Comparison of ENCODE assay signal across 11 cellular contexts in the genomic region with DNA sequence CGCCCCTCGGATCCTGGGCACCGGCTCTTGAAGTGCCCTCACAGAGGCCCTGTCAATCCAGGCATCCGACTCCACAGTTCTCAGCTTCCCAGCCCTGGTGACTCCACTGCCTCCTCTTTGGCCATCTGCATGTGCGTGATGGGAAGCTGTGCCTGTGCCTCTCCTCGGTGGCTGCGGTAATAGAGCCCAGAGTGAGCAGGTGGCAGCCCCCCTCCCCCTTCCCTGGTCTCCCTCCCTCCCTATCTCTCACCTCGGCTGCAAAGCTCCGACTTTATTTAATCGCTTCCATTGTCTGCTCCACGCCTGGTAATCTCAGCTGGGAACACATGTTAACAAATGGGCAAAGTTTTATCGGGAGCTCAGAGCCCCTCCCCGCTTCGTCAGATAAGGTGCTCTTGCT.
DNase-seq lines count a peak whose midpoint lies in the region; ATAC-seq lines count a peak whose summit lies in the region.
"Had no signal": no experiment of that assay in that cellular context is flagged by ENCODE, and none has a peak within 500 bp of the region (broad histone marks: within the 10 kb centered on the region; RNA-seq: fewer than 3 reads in every experiment).

No MANE protein-coding gene starts in this region.

- in situ Hi-C loops in G401 (cut with HindIII; ENCODE audit: low sequenced_read_pairs) = no loop called here

- no peak for ATAC-seq in HG03342 (IDR thresholded peaks at IDR 0.05; ENCODE audit: unreplicated experiment)
- ATAC-seq: activated CD8-positive, alpha-beta T cell treated with anti-CD3 and anti-CD28 coated beads, Interleukin-2, amount 10 ng/mL, durations not matched to agents 7 days and 5 days; lower lobe of right lung; naive thymus-derived CD8-positive, alpha-beta T cell had no signal

- peak; percentile 84 for DNase-seq in G401 (ENCODE audit: low spot score)
- peak; percentile 30 for DNase-seq in NCI-H2029 treated with DMSO at 0.1 percent for 48 hours (lab: John Stamatoyannopoulos, UW)
- peak; percentile 46 for DNase-seq in NCI-H748 treated with DMSO at 0.1 percent for 48 hours (lab: John Stamatoyannopoulos, UW)
- DNase-seq in iPS-NIHi7 (ENCODE audit: extremely low spot score) = peak; percentile 46
- DNase-seq in glomerular visceral epithelial cell (ENCODE audit: extremely low spot score) = no peak
- no peak for DNase-seq in AML-193 (lab: John Stamatoyannopoulos, UW)
- DNase-seq: activated CD8-positive, alpha-beta T cell treated with anti-CD3 and anti-CD28 coated beads, Interleukin-2, amount 10 ng/mL, durations not matched to agents 7 days and 5 days; DMS79; lower lobe of right lung; naive thymus-derived CD8-positive, alpha-beta T cell had no signal

Comparison
In these comparisons a context has a peak if more than half of its experiments do, and no peak if none do; other contexts are left out.
1. DNase-seq: peak in G401 (single experiment), NCI-H2029 treated with DMSO at 0.1 percent for 48 hours (single experiment), NCI-H748 treated with DMSO at 0.1 percent for 48 hours (single experiment) and iPS-NIHi7 (single experiment); none in glomerular visceral epithelial cell (single experiment) and AML-193 (0 of 2).